23 cellular contexts compared by ENCODE assay signal in the genomic region with DNA sequence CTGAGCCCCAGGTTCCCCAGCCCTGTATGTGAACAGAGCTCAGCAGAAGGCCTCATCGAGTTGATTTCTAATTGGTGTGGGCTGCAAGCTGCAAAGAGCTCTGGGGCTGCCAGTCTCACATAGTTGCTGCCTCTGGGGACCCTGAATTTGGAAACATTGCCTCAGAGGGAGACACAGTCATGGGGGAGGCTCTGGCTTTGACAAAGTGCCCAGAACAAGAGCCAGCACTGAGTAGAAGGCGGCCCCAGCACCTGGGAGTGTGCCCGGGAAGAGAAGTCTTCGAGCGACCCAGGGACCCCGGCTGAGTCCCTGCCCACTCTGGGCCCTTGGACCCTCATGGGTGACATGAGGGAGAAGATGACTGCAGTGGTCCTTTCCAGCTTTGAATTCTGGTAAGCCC. TPM values are rescaled to one million over a fixed set of nuclear protein-coding genes. Genes with fewer than 3 reads are reported as not detected.
DNase-seq lines count a peak whose midpoint lies in the region; ATAC-seq and TF ChIP-seq lines count a peak whose summit lies in the region.
"Had no signal": no experiment of that assay in that cellular context is flagged by ENCODE, and none has a peak within 500 bp of the region (broad histone marks: within the 10 kb centered on the region; RNA-seq: fewer than 3 reads in every experiment).

No MANE protein-coding gene starts in this region.

- H3K27ac ChIP-seq in cingulate gyrus (ENCODE audit: low read depth, low read length) = peak overlapping the region; percentile 39
- H3K27ac ChIP-seq in osteoblast (ENCODE audit: low read depth, low read length) = no peak overlapping the region

- H3K79me2 ChIP-seq in osteoblast (ENCODE audit: insufficient read depth, low read length) = no peaks in the 10 kb centered on the region

- intact Hi-C loops in CD14-positive monocyte (cut with micrococcal nuclease) = no loop called here

- peaks cover 17 to 31% (median 21%) of the 10 kb centered on the region in 3 donors for H3K27me3 Mint-ChIP-seq in CD14-positive monocyte (ENCODE audit: low read depth in 3 of 3)

- no peaks in the 10 kb centered on the region for H3K4me1 ChIP-seq in osteoblast (ENCODE audit: insufficient read depth, low read length)

- H3K4me1 Mint-ChIP-seq in CD14-positive monocyte = peaks cover 5% of the 10 kb centered on the region

- H3K4me3 Mint-ChIP-seq in CD14-positive monocyte = no peak overlapping the region
- H3K4me3 Mint-ChIP-seq: CD8-positive, alpha-beta memory T cell had no signal

- H3K9me3 Mint-ChIP-seq in CD14-positive monocyte = peaks cover 0 to 4% (median 0%) of the 10 kb centered on the region in 7 donors
- H3K9me3 Mint-ChIP-seq: CD8-positive, alpha-beta memory T cell had no signal

- H3K36me3 Mint-ChIP-seq in CD14-positive monocyte = no peaks in the 10 kb centered on the region
- H3K36me3 Mint-ChIP-seq: CD8-positive, alpha-beta memory T cell had no signal

- in situ Hi-C loops in GM13977 (cut with MboI; ENCODE audit: low pct_unique_long_range_greater_than_20kb, low sequenced_read_pairs, unreplicated experiment) = no loop called here

- no peak overlapping the region for H2AFZ ChIP-seq in osteoblast (ENCODE audit: low read length)

- no peaks in the 10 kb centered on the region for H3K9me3 ChIP-seq in osteoblast (ENCODE audit: low read depth, low read length)
- H3K9me3 ChIP-seq: SK-N-SH had no signal

- no peak for ATAC-seq in HG03139 (IDR thresholded peaks at IDR 0.05; ENCODE audit: unreplicated experiment)
- ATAC-seq: PC-3 had no signal

- H4K20me1 ChIP-seq in osteoblast (ENCODE audit: insufficient read depth, low read length) = no peaks in the 10 kb centered on the region

- no peak overlapping the region for H3K4me3 ChIP-seq in osteoblast (ENCODE audit: insufficient read depth, low read length)

- H3K27ac Mint-ChIP-seq in CD14-positive monocyte = no peak overlapping the region
- H3K27ac Mint-ChIP-seq: CD8-positive, alpha-beta memory T cell had no signal

- TF ChIP-seq CTCF in osteoblast (IDR thresholded peaks at IDR 0.05; ENCODE audit: extremely low read depth, low read depth, low read length) (no peak), CD14-positive monocyte (IDR thresholded peaks at IDR 0.05) (no peak), GM13977 (IDR thresholded peaks at IDR 0.05; ENCODE audit: extremely low read depth, insufficient read depth, missing control alignments) (no peak)

- H3K4me2 ChIP-seq in osteoblast (ENCODE audit: insufficient read depth, low read length) = no peak overlapping the region
- H3K4me2 ChIP-seq: SK-N-SH had no signal

- H3K27me3 ChIP-seq in osteoblast (ENCODE audit: insufficient read depth, low read length) = peaks cover 16% of the 10 kb centered on the region

- H3K36me3 ChIP-seq in osteoblast (ENCODE audit: insufficient read depth, low read length) = no peaks in the 10 kb centered on the region

- DNase-seq in NCI-H1694 treated with DMSO at 0.1 percent for 48 hours (lab: John Stamatoyannopoulos, UW) (peak; percentile 18), NCI-H1694 (lab: John Stamatoyannopoulos, UW) (no peak), osteoblast (ENCODE audit: insufficient read length, low spot score, missing footprints) (peak; percentile 91), CD14-positive monocyte (ENCODE audit: low spot score) (no peak), GM13977 (ENCODE audit: low spot score) (no peak), NCI-H2081 treated with DMSO at 0.1 percent for 48 hours (lab: John Stamatoyannopoulos, UW) (no peak)
- DNase-seq: 8988T; CD8-positive, alpha-beta memory T cell; DMS79 treated with DMSO at 0.1 percent for 48 hours; H7; IMR-90; NCI-H1417 treated with DMSO at 0.1 percent for 48 hours; NCI-H2029; NCI-H2171 treated with DMSO at 0.1 percent for 48 hours; NCI-H510A treated with DMSO at 0.1 percent for 48 hours; NCI-H82; PC-3; RPMI8226; SHP77 treated with DMSO at 0.1 percent for 48 hours; SK-N-SH had no signal

RNA-seq across cellular contexts. Expression of a gene that starts 7.3 kb away (rescaled TPM):
- total RNA-seq in osteoblast = 0.59 and 0.72 TPM in 2 replicates
- not detected for polyA plus RNA-seq in CD14-positive monocyte
- total RNA-seq: MCF 10A, PC-3 had no signal
- polyA plus RNA-seq: CD8-positive, alpha-beta memory T cell had no signal

Comparison
In these comparisons a context has a peak if more than half of its experiments do, and no peak if none do; other contexts are left out.
1. DNase-seq: peak in NCI-H1694 treated with DMSO at 0.1 percent for 48 hours (single experiment) and osteoblast (single experiment); none in NCI-H1694 (single experiment), CD14-positive monocyte (single experiment), GM13977 (single experiment) and NCI-H2081 treated with DMSO at 0.1 percent for 48 hours (single experiment).